20 cellular contexts compared by ENCODE assay signal in genomic region chr9:114909657-114910056, GRCh38. TPM values are rescaled to one million over a fixed set of nuclear protein-coding genes. Genes with fewer than 3 reads are reported as not detected.
DNase-seq lines count a peak whose midpoint lies in the region; ATAC-seq, FAIRE-seq and TF ChIP-seq lines count a peak whose summit lies in the region.
"Had no signal": no experiment of that assay in that cellular context is flagged by ENCODE, and none has a peak within 500 bp of the region (broad histone marks: within the 10 kb centered on the region; RNA-seq: fewer than 3 reads in every experiment).

No MANE protein-coding gene starts in this region.

- H3K27me3 Mint-ChIP-seq in Caco-2 (ENCODE audit: insufficient read depth, unreplicated experiment) (peaks cover 2% of the 10 kb centered on the region), T-helper 17 cell (no peaks in the 10 kb centered on the region), memory B cell (no peaks in the 10 kb centered on the region)

- CTCF ChIA-PET in Caco-2 (lab: Charles Lee), result no interaction called here

- BruUV-seq in Caco-2 (replicated peaks; lab: Mats Ljungman, UMichigan), result no TSS peak

- H3K4me1 Mint-ChIP-seq in Caco-2 (ENCODE audit: low read depth, unreplicated experiment) (peaks cover 34% of the 10 kb centered on the region), T-helper 17 cell (peaks cover 60% of the 10 kb centered on the region), memory B cell (peaks cover 37% of the 10 kb centered on the region)

- H3K4me3 ChIP-seq in Caco-2 (ENCODE audit: low read depth, low read length), result no peak overlapping the region
- H3K4me3 ChIP-seq: GM23248, skin epidermis, suprapubic skin had no signal

- DNase-seq in DMS79 treated with DMSO at 0.1 percent for 48 hours (lab: John Stamatoyannopoulos, UW) (peak; percentile 66), DMS79 (lab: John Stamatoyannopoulos, UW) (no peak), Caco-2 (no peak), T-helper 17 cell (no peak), memory B cell (ENCODE audit: low spot score in 2 of 2) (no peak), frontal cortex (ENCODE audit: low spot score in 2 of 2) (no peak), AML-193 (lab: John Stamatoyannopoulos, UW) (no peak)
- DNase-seq: effector CD8-positive, alpha-beta T cell; foreskin keratinocyte; NCI-H748 treated with DMSO at 0.1 percent for 48 hours; occipital lobe; SIG-M5 had no signal

- H3K9me3 Mint-ChIP-seq in Caco-2 (ENCODE audit: unreplicated experiment), result no peaks in the 10 kb centered on the region
- no peaks in the 10 kb centered on the region for H3K9me3 Mint-ChIP-seq in memory B cell

- H3K9me3 ChIP-seq in Caco-2 (no peaks in the 10 kb centered on the region), T-helper 17 cell (ENCODE audit: control insufficient read depth, low read length, poor library complexity, severe bottlenecking) (no peaks in the 10 kb centered on the region)
- H3K9me3 ChIP-seq: suprapubic skin had no signal

- no peaks in the 10 kb centered on the region for H3K36me3 ChIP-seq in Caco-2 (ENCODE audit: control insufficient read depth, insufficient read depth, low read length)
- H3K36me3 ChIP-seq: suprapubic skin had no signal

- H3K4me1 ChIP-seq in Caco-2, result peaks cover 35% of the 10 kb centered on the region

- no peak overlapping the region for H3K4me3 Mint-ChIP-seq in Caco-2 (ENCODE audit: unreplicated experiment)
- peak overlapping the region; percentile 49 for H3K4me3 Mint-ChIP-seq in T-helper 17 cell
- peak overlapping the region; percentile 49 for H3K4me3 Mint-ChIP-seq in memory B cell

- H3K27me3 ChIP-seq in Caco-2 (replicated peaks; ENCODE audit: control insufficient read depth, insufficient read depth, low read length), result no peaks in the 10 kb centered on the region
- H3K27me3 ChIP-seq: foreskin keratinocyte, suprapubic skin had no signal

- no peak for FAIRE-seq in frontal cortex (lab: Jason Lieb, UNC)
- FAIRE-seq: bronchial epithelial cell, HepG2 had no signal

- intact Hi-C loops in Caco-2 (cut with micrococcal nuclease; ENCODE audit: unreplicated experiment), result loop anchor here (2.0 to 5.0 kb wide), 3 partner anchors 15 to 615 kb away; partner anchors contain the start of gene WHRN

- POLR2A ChIA-PET in Caco-2 (lab: Charles Lee), result no interaction called here

- ATAC-seq in T-helper 17 cell (peak; percentile 2), memory B cell (ENCODE audit: low read depth) (peak; percentile 83), GM18498 (IDR thresholded peaks at IDR 0.05; ENCODE audit: unreplicated experiment) (no peak)
- ATAC-seq: foreskin keratinocyte, HepG2 had no signal

- TF ChIP-seq CTCF in Caco-2 (IDR thresholded peaks at IDR 0.05; ENCODE audit: insufficient read depth in 1 of 2, low read depth in 1 of 2, low read length in 1 of 2, severe bottlenecking in 1 of 2, unreplicated experiment in 1 of 2), result no peak

- H3K27ac Mint-ChIP-seq in Caco-2 (ENCODE audit: unreplicated experiment) (peak overlapping the region; percentile 92), T-helper 17 cell (peak overlapping the region; percentile 97), memory B cell (peak overlapping the region; percentile 17)

- H3K36me3 Mint-ChIP-seq in Caco-2 (ENCODE audit: insufficient read depth, unreplicated experiment) (peaks cover 13% of the 10 kb centered on the region), T-helper 17 cell (ENCODE audit: low read depth) (peaks cover 6% of the 10 kb centered on the region), memory B cell (no peaks in the 10 kb centered on the region)

RNA-seq across cellular contexts. Expression of gene TNFSF8, which starts 20.7 kb away (rescaled TPM):
- total RNA-seq in Caco-2 (2022) (0.20 TPM in 1 of 2 replicates, not detected in the other), T-helper 17 cell (10 to 100 TPM; 45.7 to 47.6 TPM), frontal cortex (under 0.01 TPM)
- total RNA-seq: A673, bronchial epithelial cell, foreskin keratinocyte, GM23248, HepG2, lung microvascular endothelial cell had no signal

Comparison
In these comparisons a context has a peak if more than half of its experiments do, and no peak if none do; other contexts are left out.
1. H3K27ac Mint-ChIP-seq: peak in every context shown above with its lines; median percentile 97 in T-helper 17 cell; 92 in Caco-2; 17 in memory B cell.
2. RNA of gene TNFSF8, which starts 20.7 kb away (total RNA-seq): 45.7 to 47.6 TPM in T-helper 17 cell; 0.20 TPM in Caco-2 and under 0.01 TPM in frontal cortex (single experiment); every median in the first group is over 10 times any median in the second.